Comparison of ENCODE assay signal across 20 cellular contexts in genomic region chr5:22465177-22465576, GRCh38.
"Had no signal": no experiment of that assay in that cellular context is flagged by ENCODE, and none has a peak within 500 bp of the region (broad histone marks: within the 10 kb centered on the region; RNA-seq: fewer than 3 reads in every experiment).

No MANE protein-coding gene starts in this region.

- H3K4me1 ChIP-seq: heart right ventricle, right atrium auricular region, sigmoid colon, testis, tibial nerve, upper lobe of right lung, vagina had no signal

- H3K4me1 Mint-ChIP-seq: endodermal cell; memory B cell; mesothelial cell of epicardium; natural killer cell; neural crest cell; stimulated activated naive B cell treated with anti-CD40 and anti-IgM and Interleukin-4, amounts not matched to agents 10 μg/mL and 1 μg/mL and 100 μg/mL, for 72 hours; stimulated activated naive CD8-positive, alpha-beta T cell treated with anti-CD3 and anti-CD28 coated beads, Interleukin-15, amount 100 ng/mL, for 72 hours had no signal

- H3K27ac Mint-ChIP-seq: endodermal cell; memory B cell; mesothelial cell of epicardium; natural killer cell; stimulated activated naive B cell treated with anti-CD40 and anti-IgM and Interleukin-4, amounts not matched to agents 10 μg/mL and 1 μg/mL and 100 μg/mL, for 72 hours had no signal

- DNase-seq: effector CD4-positive, alpha-beta T cell; endodermal cell; heart right ventricle; hypothalamus; natural killer cell; sigmoid colon; stimulated activated CD4-positive, alpha-beta T cell treated with anti-CD3 and anti-CD28 coated beads, Interleukin-2, amount 100 ng/mL, for 24 hours; stimulated activated CD4-positive, alpha-beta T cell treated with anti-CD3 and anti-CD28 coated beads, Interleukin-4, amount 100 ng/mL, for 4 hours; stimulated activated naive B cell treated with anti-CD40 and anti-IgM and Interleukin-4, amounts not matched to agents 10 μg/mL and 1 μg/mL and 100 μg/mL, for 72 hours; stimulated activated naive CD8-positive, alpha-beta T cell treated with anti-CD3 and anti-CD28 coated beads, Interleukin-15, amount 100 ng/mL, for 72 hours; testis; upper lobe of right lung had no signal

- H3K27me3 ChIP-seq: heart right ventricle, right atrium auricular region, sigmoid colon, testis, tibial nerve, upper lobe of right lung, vagina had no signal

- ATAC-seq: heart right ventricle; left lobe of liver; natural killer cell; stimulated activated naive B cell treated with anti-CD40 and anti-IgM and Interleukin-4, amounts not matched to agents 10 μg/mL and 1 μg/mL and 100 μg/mL, for 72 hours; stimulated activated naive CD8-positive, alpha-beta T cell treated with anti-CD3 and anti-CD28 coated beads, Interleukin-15, amount 100 ng/mL, for 72 hours; upper lobe of right lung had no signal

- H3K27ac ChIP-seq: heart right ventricle, right atrium auricular region, sigmoid colon, skin epidermis, testis, tibial nerve, upper lobe of right lung, vagina had no signal

- H3K4me3 ChIP-seq: heart right ventricle, right atrium auricular region, sigmoid colon, skin epidermis, testis, tibial nerve, upper lobe of right lung, vagina had no signal

- H3K36me3 ChIP-seq: heart right ventricle, right atrium auricular region, sigmoid colon, tibial nerve, upper lobe of right lung, vagina had no signal

- H3K27me3 Mint-ChIP-seq: memory B cell; stimulated activated naive B cell treated with anti-CD40 and anti-IgM and Interleukin-4, amounts not matched to agents 10 μg/mL and 1 μg/mL and 100 μg/mL, for 72 hours; stimulated activated naive CD8-positive, alpha-beta T cell treated with anti-CD3 and anti-CD28 coated beads, Interleukin-15, amount 100 ng/mL, for 72 hours had no signal

- H3K4me3 Mint-ChIP-seq: endodermal cell; memory B cell; mesothelial cell of epicardium; natural killer cell; neural crest cell; stimulated activated naive B cell treated with anti-CD40 and anti-IgM and Interleukin-4, amounts not matched to agents 10 μg/mL and 1 μg/mL and 100 μg/mL, for 72 hours; stimulated activated naive CD8-positive, alpha-beta T cell treated with anti-CD3 and anti-CD28 coated beads, Interleukin-15, amount 100 ng/mL, for 72 hours had no signal

- H3K36me3 Mint-ChIP-seq: memory B cell; mesothelial cell of epicardium; natural killer cell; stimulated activated naive B cell treated with anti-CD40 and anti-IgM and Interleukin-4, amounts not matched to agents 10 μg/mL and 1 μg/mL and 100 μg/mL, for 72 hours had no signal

- H3K9me3 ChIP-seq: right atrium auricular region, sigmoid colon, testis, tibial nerve, upper lobe of right lung, vagina had no signal
